ENCODE assay signal across 11 cellular contexts in the genomic region with DNA sequence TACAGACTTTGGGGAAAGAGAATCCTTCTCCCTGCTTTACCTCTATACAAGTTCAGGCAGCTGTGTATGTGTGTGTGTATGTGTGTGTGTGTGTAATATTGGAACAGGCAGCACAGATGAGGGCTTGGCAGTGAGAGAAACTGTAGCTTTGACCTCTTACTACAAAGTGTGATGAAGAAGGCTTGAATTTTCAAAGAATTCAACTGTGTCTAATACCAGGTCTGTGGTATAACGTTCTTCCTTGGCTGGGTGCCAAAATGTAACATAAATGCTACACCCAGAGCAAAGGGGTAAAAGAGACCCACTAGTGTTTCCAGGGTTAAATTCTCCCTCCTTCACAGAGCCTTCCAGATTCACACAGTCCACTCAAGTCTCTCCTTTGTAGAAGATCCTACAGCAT. TPM values are rescaled to one million over a fixed set of nuclear protein-coding genes. Genes with fewer than 3 reads are reported as not detected.
DNase-seq lines count a peak whose midpoint lies in the region; ATAC-seq, FAIRE-seq and TF ChIP-seq lines count a peak whose summit lies in the region.
"Had no signal": no experiment of that assay in that cellular context is flagged by ENCODE, and none has a peak within 500 bp of the region (broad histone marks: within the 10 kb centered on the region; RNA-seq: fewer than 3 reads in every experiment).

No MANE protein-coding gene starts in this region.

- H3K9ac ChIP-seq in OCI-LY1 (ENCODE audit: low read length), result no peak overlapping the region

- H3F3A ChIP-seq in OCI-LY1 (ENCODE audit: insufficient read depth, low read length), result no peaks in the 10 kb centered on the region

- H3K4me1 ChIP-seq in left ventricle myocardium inferior (peaks cover 10% of the 10 kb centered on the region), OCI-LY1 (ENCODE audit: insufficient read depth, low read length, severe bottlenecking) (peaks cover 33% of the 10 kb centered on the region)

- peak overlapping the region; percentile 97 to 100 for H3K27ac Mint-ChIP-seq in stimulated activated naive CD8-positive, alpha-beta T cell treated with anti-CD3 and anti-CD28 coated beads, Interleukin-15, amount 100 ng/mL, for 72 hours

- H3K4me1 Mint-ChIP-seq in stimulated activated naive CD8-positive, alpha-beta T cell treated with anti-CD3 and anti-CD28 coated beads, Interleukin-15, amount 100 ng/mL, for 72 hours, result peaks cover 83% of the 10 kb centered on the region

- H4K20me1 ChIP-seq in OCI-LY1 (ENCODE audit: insufficient read depth, low read length), result no peaks in the 10 kb centered on the region

- H3K27ac ChIP-seq in left ventricle myocardium inferior (replicated peaks) (peak overlapping the region; percentile 68), OCI-LY1 (ENCODE audit: low read depth, low read length, poor library complexity, severe bottlenecking) (peak overlapping the region; percentile 85)
- H3K27ac ChIP-seq: thoracic aorta, WERI-Rb-1 had no signal

- no peak for FAIRE-seq in D721Med (lab: Jason Lieb, UNC)

- no peaks in the 10 kb centered on the region for H3K27me3 Mint-ChIP-seq in stimulated activated naive CD8-positive, alpha-beta T cell treated with anti-CD3 and anti-CD28 coated beads, Interleukin-15, amount 100 ng/mL, for 72 hours

- H3K79me2 ChIP-seq in OCI-LY1 (ENCODE audit: insufficient read depth, low read length), result no peaks in the 10 kb centered on the region

- ATAC-seq in Right ventricle myocardium inferior, result no peak
- ATAC-seq in stimulated activated naive CD8-positive, alpha-beta T cell treated with anti-CD3 and anti-CD28 coated beads, Interleukin-15, amount 100 ng/mL, for 72 hours, result peak; percentile 26

- no peaks in the 10 kb centered on the region for H3K9me2 ChIP-seq in OCI-LY1 (ENCODE audit: low read depth, low read length)

- DNase-seq in left ventricle myocardium inferior (no peak), Right ventricle myocardium inferior (ENCODE audit: missing footprints) (no peak), fibroblast of mammary gland (ENCODE audit: low read depth) (peak; percentile 56), germinal center (ENCODE audit: low spot score) (no peak), dedifferentiated amniotic fluid mesenchymal stem cell (ENCODE audit: extremely low spot score) (no peak), D721Med (ENCODE audit: insufficient read length, low spot score) (no peak)
- peak in 1 of 2 donors; percentile 30 for DNase-seq in stimulated activated naive CD8-positive, alpha-beta T cell treated with anti-CD3 and anti-CD28 coated beads, Interleukin-15, amount 100 ng/mL, for 72 hours
- DNase-seq: NCI-H1105, WERI-Rb-1 had no signal

- intact Hi-C loops in left ventricle myocardium inferior (cut with micrococcal nuclease), result no loop called here
- intact Hi-C loops in Right ventricle myocardium inferior (cut with DNase I), result loop anchor here (10.0 kb wide), 1 partner anchor 46 kb away; no protein-coding TSS in a partner anchor

- H3K4me2 ChIP-seq in OCI-LY1 (ENCODE audit: low read length), result peak overlapping the region; percentile 20

- peak overlapping the region; percentile 79 to 89 for H3K4me3 Mint-ChIP-seq in stimulated activated naive CD8-positive, alpha-beta T cell treated with anti-CD3 and anti-CD28 coated beads, Interleukin-15, amount 100 ng/mL, for 72 hours

- H3K27me3 ChIP-seq in left ventricle myocardium inferior (ENCODE audit: low read depth) (no peaks in the 10 kb centered on the region), OCI-LY1 (ENCODE audit: insufficient read depth, low read length) (no peaks in the 10 kb centered on the region)

- H3K9me3 ChIP-seq in left ventricle myocardium inferior (replicated peaks) (peaks cover 15% of the 10 kb centered on the region), OCI-LY1 (ENCODE audit: low read length) (peaks cover 6% of the 10 kb centered on the region; the same call in 1 of the 2 replicates)

- H3K4me3 ChIP-seq in left ventricle myocardium inferior (no peak overlapping the region), OCI-LY1 (ENCODE audit: low read depth, low read length, poor library complexity, severe bottlenecking) (no peak overlapping the region), fibroblast of mammary gland (ENCODE audit: control insufficient read depth, low read depth, low read length) (no peak overlapping the region)
- H3K4me3 ChIP-seq: thoracic aorta had no signal

- no peak for TF ChIP-seq CTCF in left ventricle myocardium inferior (IDR thresholded peaks at IDR 0.05; ENCODE audit: borderline replicate concordance)
- TF ChIP-seq CTCF in OCI-LY1 (IDR thresholded peaks at IDR 0.05; ENCODE audit: low read length), result no peak
- no peak for TF ChIP-seq CTCF in fibroblast of mammary gland (conservative IDR thresholded peaks at IDR 0.05; ENCODE audit: control insufficient read depth, insufficient read depth, low read depth, low read length)
- TF ChIP-seq CTCF in D721Med (IDR thresholded peaks at IDR 0.05; ENCODE audit: insufficient read depth, missing control alignments), result no peak

- H2AFZ ChIP-seq in OCI-LY1 (ENCODE audit: low read length), result no peak overlapping the region

- peaks cover 6 to 31% of the 10 kb centered on the region in 2 donors for H3K9me3 Mint-ChIP-seq in stimulated activated naive CD8-positive, alpha-beta T cell treated with anti-CD3 and anti-CD28 coated beads, Interleukin-15, amount 100 ng/mL, for 72 hours

- H3K36me3 ChIP-seq in left ventricle myocardium inferior (no peaks in the 10 kb centered on the region), OCI-LY1 (ENCODE audit: insufficient read depth, low read length) (no peaks in the 10 kb centered on the region)
- H3K36me3 ChIP-seq: thoracic aorta, WERI-Rb-1 had no signal

RNA-seq across cellular contexts. Expression of a gene that starts 51.1 kb away (rescaled TPM):
- total RNA-seq in left ventricle myocardium inferior (1.8 TPM), Right ventricle myocardium inferior (1.9 TPM)
